In the genomic region with DNA sequence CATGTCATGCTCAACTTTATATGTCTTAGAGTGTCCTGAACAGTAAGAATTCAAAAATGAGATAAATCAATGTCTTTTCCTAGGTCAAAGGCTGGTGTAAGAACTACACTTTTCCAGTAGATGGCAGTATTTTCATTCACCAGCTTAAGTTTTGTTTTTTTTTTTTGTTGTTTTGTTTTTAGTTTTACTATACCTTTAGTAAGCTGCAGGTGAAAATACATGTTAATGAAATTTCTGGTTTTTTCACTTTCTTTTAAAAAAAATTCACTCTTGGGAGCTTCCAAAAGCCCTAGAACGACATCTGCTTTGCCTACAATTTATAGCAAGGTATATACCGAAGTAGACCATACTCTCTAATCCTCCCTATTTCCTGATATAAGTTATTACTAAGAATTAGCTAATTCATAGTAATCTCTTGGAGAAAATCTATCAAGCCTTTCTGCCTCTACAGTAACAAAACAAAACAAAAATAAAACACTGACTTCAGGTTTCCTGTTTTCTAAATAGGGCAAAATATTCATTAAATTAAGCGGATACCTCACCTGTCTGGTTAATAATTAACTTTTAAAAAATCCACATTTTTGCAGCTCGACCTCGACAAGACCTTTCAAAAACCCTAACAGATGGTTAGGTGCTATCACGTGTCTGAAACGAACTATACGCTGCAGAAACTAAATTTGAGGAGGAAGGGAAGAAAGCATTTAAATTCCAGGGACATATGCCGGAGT, we compare ENCODE assay signal across 8 cellular contexts. TPM values are rescaled to one million over a fixed set of nuclear protein-coding genes. Genes with fewer than 3 reads are reported as not detected.
DNase-seq lines count a peak whose midpoint lies in the region; ATAC-seq and TF ChIP-seq lines count a peak whose summit lies in the region.

No MANE protein-coding gene starts in this region.

- no peak overlapping the region for H3K27ac Mint-ChIP-seq in activated CD8-positive, alpha-beta T cell treated with anti-CD3 and anti-CD28 coated beads for 36 hours

- H3K9me3 Mint-ChIP-seq in activated T-cell treated with anti-CD3 and anti-CD28 coated beads, Interleukin-2, amount 50 U/mL, for 4 hours, result no peaks in the 10 kb centered on the region
- H3K9me3 Mint-ChIP-seq in activated CD8-positive, alpha-beta T cell treated with anti-CD3 and anti-CD28 coated beads for 36 hours, result no peaks in the 10 kb centered on the region

- TF ChIP-seq POLR2A in NB4 (IDR thresholded peaks at IDR 0.05; ENCODE audit: extremely low read depth, insufficient read length), result no peak

- POLR2A ChIA-PET in activated CD8-positive, alpha-beta T cell treated with anti-CD3 and anti-CD28 coated beads for 36 hours (lab: Charles Lee), result interaction anchor here (3.9 to 4.0 kb wide), 2 partner anchors 209 to 212 kb away, joined by 17 to 21 read pairs; no protein-coding TSS in a partner anchor

- intact Hi-C loops in activated CD8-positive, alpha-beta T cell treated with anti-CD3 and anti-CD28 coated beads for 36 hours (cut with micrococcal nuclease), result loop anchor here (1.0 to 10.0 kb wide), 3 partner anchors 209 to 321 kb away; no protein-coding TSS in a partner anchor

- CTCF ChIA-PET in activated CD8-positive, alpha-beta T cell treated with anti-CD3 and anti-CD28 coated beads for 36 hours (lab: Charles Lee), result interaction anchor here (0.7 to 8.5 kb wide), 38 partner anchors 10 to 339 kb away, joined by 3 to 247 read pairs (median 4); a partner anchor contains a TSS

- H3K4me1 Mint-ChIP-seq in activated T-cell treated with anti-CD3 and anti-CD28 coated beads, Interleukin-2, amount 50 U/mL, for 4 hours (ENCODE audit: low read depth), result peaks cover 15% of the 10 kb centered on the region
- peaks cover 17% of the 10 kb centered on the region for H3K4me1 Mint-ChIP-seq in activated CD8-positive, alpha-beta T cell treated with anti-CD3 and anti-CD28 coated beads for 36 hours (ENCODE audit: low read depth)

- H3K4me3 ChIP-seq in NB4 (ENCODE audit: low read depth, low read length), result no peak overlapping the region
- H3K4me3 ChIP-seq in skeletal muscle cell (ENCODE audit: low read depth, low read length), result peak overlapping the region; percentile 68

- DNase-seq in activated T-cell treated with anti-CD3 and anti-CD28 coated beads, Interleukin-2, amount 50 U/mL, for 4 hours, result no peak
- DNase-seq in activated T-cell treated with anti-CD3 and anti-CD28 coated beads for 4 hours, result no peak
- peak; percentile 44 for DNase-seq in NB4 (ENCODE audit: low read depth)
- DNase-seq in activated CD8-positive, alpha-beta T cell treated with anti-CD3 and anti-CD28 coated beads for 36 hours, result no peak
- peak; percentile 56 for DNase-seq in glomerular visceral epithelial cell (ENCODE audit: extremely low spot score)
- DNase-seq in skeletal muscle cell (ENCODE audit: low read depth), result no peak
- no peak for DNase-seq in activated gamma-delta T cell treated with Interleukin-2 at 50 U/mL for 16 hours

- no peaks in the 10 kb centered on the region for H3K36me3 Mint-ChIP-seq in activated T-cell treated with anti-CD3 and anti-CD28 coated beads, Interleukin-2, amount 50 U/mL, for 4 hours (ENCODE audit: insufficient read depth)
- H3K36me3 Mint-ChIP-seq in activated CD8-positive, alpha-beta T cell treated with anti-CD3 and anti-CD28 coated beads for 36 hours (ENCODE audit: low read depth), result peaks cover 6% of the 10 kb centered on the region

- ATAC-seq in activated T-cell treated with anti-CD3 and anti-CD28 coated beads, Interleukin-2, amount 50 U/mL, for 4 hours, result no peak
- ATAC-seq in activated CD8-positive, alpha-beta T cell treated with anti-CD3 and anti-CD28 coated beads for 36 hours, result no peak
- no peak for ATAC-seq in HG03571 (IDR thresholded peaks at IDR 0.05; ENCODE audit: unreplicated experiment)

- H3K4me3 Mint-ChIP-seq in activated T-cell treated with anti-CD3 and anti-CD28 coated beads, Interleukin-2, amount 50 U/mL, for 4 hours, result peak overlapping the region; percentile 76
- H3K4me3 Mint-ChIP-seq in activated CD8-positive, alpha-beta T cell treated with anti-CD3 and anti-CD28 coated beads for 36 hours, result peak overlapping the region; percentile 71

- peaks cover 6% of the 10 kb centered on the region for H3K27me3 Mint-ChIP-seq in activated T-cell treated with anti-CD3 and anti-CD28 coated beads, Interleukin-2, amount 50 U/mL, for 4 hours (ENCODE audit: low read depth)
- H3K27me3 Mint-ChIP-seq in activated CD8-positive, alpha-beta T cell treated with anti-CD3 and anti-CD28 coated beads for 36 hours, result peaks cover 7% of the 10 kb centered on the region

- peak; percentile 42 for TF ChIP-seq CTCF in NB4 (IDR thresholded peaks at IDR 0.05; ENCODE audit: low read depth, low read length)
- peak; percentile 92 for TF ChIP-seq CTCF in activated CD8-positive, alpha-beta T cell treated with anti-CD3 and anti-CD28 coated beads for 36 hours (IDR thresholded peaks at IDR 0.05)

RNA-seq across cellular contexts. Expression of a gene that starts 2.7 kb away (rescaled TPM):
- total RNA-seq in activated T-cell treated with anti-CD3 and anti-CD28 coated beads, Interleukin-2, amount 50 U/mL, for 4 hours, result 1 to 10 TPM; 5.4 to 8.1 (median 7.6) TPM
- total RNA-seq in activated CD8-positive, alpha-beta T cell treated with anti-CD3 and anti-CD28 coated beads for 36 hours, result 1 to 10 TPM; 4.5 to 4.9 TPM

RNA-seq across cellular contexts. Expression of a gene that starts 54.5 kb away (rescaled TPM):
- 10 to 100 TPM in 1 of 3 donors, 1 to 10 TPM in 2; 9.4 to 11.8 (median 9.9) TPM for total RNA-seq in activated T-cell treated with anti-CD3 and anti-CD28 coated beads, Interleukin-2, amount 50 U/mL, for 4 hours
- 10 to 100 TPM in 1 of 2 experiments, 1 to 10 TPM in 1; 9.6 to 10.0 TPM for total RNA-seq in activated CD8-positive, alpha-beta T cell treated with anti-CD3 and anti-CD28 coated beads for 36 hours

Comparison
In these comparisons a context has a peak if more than half of its experiments do, and no peak if none do; other contexts are left out.
1. DNase-seq: peak in NB4 (single experiment) and glomerular visceral epithelial cell (single experiment); none in activated T-cell treated with anti-CD3 and anti-CD28 coated beads, Interleukin-2, amount 50 U/mL, for 4 hours (single experiment), activated T-cell treated with anti-CD3 and anti-CD28 coated beads for 4 hours (single experiment), activated CD8-positive, alpha-beta T cell treated with anti-CD3 and anti-CD28 coated beads for 36 hours (single experiment), skeletal muscle cell (single experiment) and activated gamma-delta T cell treated with Interleukin-2 at 50 U/mL for 16 hours (single experiment).